In the genomic region with DNA sequence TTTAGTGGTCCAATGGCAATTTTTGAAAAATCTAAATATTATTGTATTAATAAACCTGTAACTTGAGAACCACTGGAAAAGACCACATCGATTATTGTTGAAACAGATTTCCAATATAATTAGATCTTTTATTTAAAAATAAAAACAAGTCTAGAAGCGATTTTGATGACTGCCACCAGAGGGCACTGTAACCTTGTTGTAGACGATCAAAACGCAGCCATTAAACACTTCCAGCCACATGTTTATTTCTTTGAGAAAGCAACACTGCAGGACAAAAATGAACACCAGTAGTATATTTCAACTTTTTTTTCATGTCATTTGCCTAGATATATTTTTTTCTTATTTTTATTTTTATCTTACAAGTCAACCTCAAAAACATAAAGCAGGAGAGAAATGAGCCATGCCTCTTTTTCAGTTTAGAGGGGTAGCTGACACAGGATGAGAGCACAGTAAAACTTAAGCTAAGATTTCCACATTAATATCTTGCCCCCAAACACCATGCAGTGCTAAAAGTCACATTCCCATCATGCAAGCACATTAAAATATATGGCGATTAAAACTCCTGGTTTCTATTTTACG, we compare ENCODE assay signal across 8 cellular contexts.
DNase-seq lines count a peak whose midpoint lies in the region; ATAC-seq, FAIRE-seq and TF ChIP-seq lines count a peak whose summit lies in the region.

No MANE protein-coding gene starts in this region.

- no peaks in the 10 kb centered on the region for H3K4me1 ChIP-seq in small intestine (ENCODE audit: control insufficient read depth in 2 of 2, insufficient read depth in 1 of 2, low read depth in 1 of 2, low read length in 1 of 2)

- POLR2A ChIA-PET in RWPE1 (lab: Yijun Ruan, JAX; ENCODE audit: low non-redundant PET): no interaction called here

- peak; percentile 81 for FAIRE-seq in small intestine (lab: Jason Lieb, UNC)

- CTCF ChIA-PET in RWPE1 (lab: Yijun Ruan, JAX): interaction anchor here (0.6 to 1.3 kb wide), 8 partner anchors 18 to 692 kb away, joined by 3 to 6 read pairs (median 4); no protein-coding TSS in a partner anchor

- no peaks in the 10 kb centered on the region for H3K9me3 ChIP-seq in small intestine (ENCODE audit: control insufficient read depth, low read depth)

- ATAC-seq in GM21529 (IDR thresholded peaks at IDR 0.05; ENCODE audit: unreplicated experiment): no peak
- ATAC-seq in GM18511 (IDR thresholded peaks at IDR 0.05; ENCODE audit: unreplicated experiment): no peak

- no peak overlapping the region for H3K4me3 ChIP-seq in small intestine (ENCODE audit: low read depth in 1 of 2, low read length in 2 of 2)

- H3K36me3 ChIP-seq in small intestine (ENCODE audit: control insufficient read depth in 2 of 2, insufficient read depth in 2 of 2, low read length in 2 of 2): no peaks in the 10 kb centered on the region

- no peaks in the 10 kb centered on the region for H3K27me3 ChIP-seq in small intestine (ENCODE audit: control insufficient read depth in 2 of 2, insufficient read depth in 2 of 2, low read length in 2 of 2)

- peak; percentile 70 for DNase-seq in DMS153 treated with DMSO at 0.1 percent for 48 hours (lab: John Stamatoyannopoulos, UW; ENCODE audit: unreplicated experiment)
- peak; percentile 52 for DNase-seq in LHCN-M2 (ENCODE audit: low read depth)
- peak; percentile 5 for DNase-seq in RWPE1 (ENCODE audit: low spot score)
- DNase-seq in activated effector memory CD4-positive, alpha-beta T cell treated with anti-CD3 and anti-CD28 coated beads, Interleukin-2, amount 50 U/mL, for 16 hours: peak; percentile 82
- peak; percentile 72 for DNase-seq in glomerular endothelial cell (ENCODE audit: extremely low read depth, low read depth, low spot score)
- DNase-seq in small intestine: peak; percentile 61

- H3K27ac ChIP-seq in RWPE1: no peak overlapping the region
- no peak overlapping the region for H3K27ac ChIP-seq in small intestine (ENCODE audit: low read depth in 1 of 2, low read length in 1 of 2)

- peak; percentile 77 for TF ChIP-seq CTCF in RWPE1 (conservative IDR thresholded peaks at IDR 0.05; ENCODE audit: low read depth)

- WGBS in small intestine, 3 donors: 29 to 33% (median 32%) methylated on average over 6 of the region's 6 CpGs

Comparison
In these comparisons a context has a peak if more than half of its experiments do, and no peak if none do; other contexts are left out.
1. DNase-seq: peak in every context shown above with its lines; median percentile 82 in activated effector memory CD4-positive, alpha-beta T cell treated with anti-CD3 and anti-CD28 coated beads, Interleukin-2, amount 50 U/mL, for 16 hours; 72 in glomerular endothelial cell; 70 in DMS153 treated with DMSO at 0.1 percent for 48 hours; 61 in small intestine; 52 in LHCN-M2; 5 in RWPE1.